ENCODE assay signal across 1 cellular context in genomic region chr12:95118138-95118787, GRCh38.
TF ChIP-seq lines count a peak whose summit lies in the region.

No MANE protein-coding gene starts in this region.

TF ChIP-seq in SK-N-SH, 30 proteins besides CTCF, POLR2A, EP300 and RAD21 (continued from another document):
- TF ChIP-seq NRF1 (IDR thresholded peaks at IDR 0.05; ENCODE audit: low read depth, low read length) (no peak), GABPA (IDR thresholded peaks at IDR 0.05; ENCODE audit: low read depth) (0 out of 2 replicates have a peak, but pooled peaks have one; percentile 21), FOXM1 (IDR thresholded peaks at IDR 0.05; ENCODE audit: low read depth) (no peak), FOSL2 (IDR thresholded peaks at IDR 0.05; ENCODE audit: borderline replicate concordance, low read depth) (peak; percentile 87), JUND (IDR thresholded peaks at IDR 0.05) (peak; percentile 76), MEF2A (IDR thresholded peaks at IDR 0.05; ENCODE audit: borderline replicate concordance, low read depth) (peak; percentile 70; the same call in 1 of the 2 replicates), NFIC (IDR thresholded peaks at IDR 0.05; ENCODE audit: borderline replicate concordance) (peak; percentile 91), ELF1 (IDR thresholded peaks at IDR 0.05) (no peak), REST (IDR thresholded peaks at IDR 0.05; ENCODE audit: low read depth, low read length) (no peak), EZH2phosphoT487 (IDR thresholded peaks at IDR 0.05; ENCODE audit: borderline replicate concordance, low read depth) (no peak)
- TF ChIP-seq, protein P1, sequence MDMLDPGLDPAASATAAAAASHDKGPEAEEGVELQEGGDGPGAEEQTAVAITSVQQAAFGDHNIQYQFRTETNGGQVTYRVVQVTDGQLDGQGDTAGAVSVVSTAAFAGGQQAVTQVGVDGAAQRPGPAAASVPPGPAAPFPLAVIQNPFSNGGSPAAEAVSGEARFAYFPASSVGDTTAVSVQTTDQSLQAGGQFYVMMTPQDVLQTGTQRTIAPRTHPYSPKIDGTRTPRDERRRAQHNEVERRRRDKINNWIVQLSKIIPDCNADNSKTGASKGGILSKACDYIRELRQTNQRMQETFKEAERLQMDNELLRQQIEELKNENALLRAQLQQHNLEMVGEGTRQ (IDR thresholded peaks at IDR 0.05; ENCODE audit: borderline replicate concordance, low read depth, low read length), result no peak
- TF ChIP-seq, protein P2, sequence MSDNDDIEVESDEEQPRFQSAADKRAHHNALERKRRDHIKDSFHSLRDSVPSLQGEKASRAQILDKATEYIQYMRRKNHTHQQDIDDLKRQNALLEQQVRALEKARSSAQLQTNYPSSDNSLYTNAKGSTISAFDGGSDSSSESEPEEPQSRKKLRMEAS (IDR thresholded peaks at IDR 0.05; ENCODE audit: low read depth), result 0 out of 2 replicates have a peak, but pooled peaks have one; percentile 13
